Comparison of ENCODE assay signal across 8 cellular contexts in the genomic region with DNA sequence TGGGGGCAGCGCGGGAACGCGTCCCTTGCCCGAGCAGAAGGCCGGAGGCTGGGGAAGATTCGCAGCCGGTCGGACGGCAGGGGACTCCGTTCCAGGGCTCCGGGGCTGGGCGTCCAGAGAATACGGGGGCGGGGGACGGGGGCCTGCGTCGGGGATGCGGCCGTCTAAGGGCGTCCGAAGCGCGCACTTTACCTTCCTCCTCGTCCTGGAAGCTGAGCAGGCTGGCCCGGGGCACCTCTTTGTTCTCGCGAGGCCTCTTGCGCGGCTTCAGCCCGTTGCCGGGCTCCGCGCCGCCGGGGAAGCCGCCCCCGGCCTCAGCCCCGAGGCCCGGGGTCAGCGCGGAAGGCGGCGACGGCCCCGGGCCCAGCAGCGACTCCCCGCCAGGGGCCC. TPM values are rescaled to one million over a fixed set of nuclear protein-coding genes. Genes with fewer than 3 reads are reported as not detected.
DNase-seq lines count a peak whose midpoint lies in the region; ATAC-seq and TF ChIP-seq lines count a peak whose summit lies in the region.

No MANE protein-coding gene starts in this region.

- no peaks in the 10 kb centered on the region for H3K27me3 ChIP-seq in muscle layer of colon (ENCODE audit: control insufficient read depth in 1 of 2, insufficient read depth in 2 of 2, low read length in 2 of 2)
- H3K27me3 ChIP-seq in thyroid gland, result no peaks in the 10 kb centered on the region

- H3K36me3 Mint-ChIP-seq in HFFc6 (ENCODE audit: low read depth), result peaks cover 25% of the 10 kb centered on the region
- H3K36me3 Mint-ChIP-seq in activated CD8-positive, alpha-beta T cell treated with anti-CD3 and anti-CD28 coated beads for 36 hours (ENCODE audit: low read depth), result peaks cover 49% of the 10 kb centered on the region

- no peak for TF ChIP-seq POLR2A in NB4 (IDR thresholded peaks at IDR 0.05; ENCODE audit: extremely low read depth, insufficient read length)
- TF ChIP-seq POLR2A in thyroid gland (IDR thresholded peaks at IDR 0.05), result no peak

- H3K36me3 ChIP-seq in muscle layer of colon (ENCODE audit: insufficient read depth, low read length) (peaks cover 8% of the 10 kb centered on the region), thyroid gland (no peaks in the 10 kb centered on the region)

- H3K4me3 ChIP-seq in NB4 (ENCODE audit: low read depth, low read length), result peak overlapping the region; percentile 93
- H3K4me3 ChIP-seq in epithelial cell of esophagus (ENCODE audit: low read length), result peak overlapping the region; percentile 89
- H3K4me3 ChIP-seq in muscle layer of colon (ENCODE audit: low read depth in 1 of 2, low read length in 2 of 2), result peak overlapping the region; percentile 88 to 93
- peak overlapping the region; percentile 54 to 79 (median 67) for H3K4me3 ChIP-seq in thyroid gland (replicated peaks in 1 of 3)

- DNase-seq in activated T-cell treated with anti-CD3 and anti-CD28 coated beads for 1 hour (ENCODE audit: low read depth) (peak; percentile 15), HFFc6 (peak; percentile 36), NB4 (ENCODE audit: low read depth) (peak; percentile 76), epithelial cell of esophagus (ENCODE audit: low read depth) (peak; percentile 75), thyroid gland (peak; percentile 54 to 59)
- no peak for DNase-seq in activated T-cell treated with anti-CD3 and anti-CD28 coated beads, Interleukin-2, amount 50 U/mL, for 1 hour
- DNase-seq in activated CD8-positive, alpha-beta T cell treated with anti-CD3 and anti-CD28 coated beads for 36 hours, result peak; percentile 70

- H3K9ac ChIP-seq in muscle layer of colon (ENCODE audit: low read length), result peak overlapping the region; percentile 90

- intact Hi-C loops in activated CD8-positive, alpha-beta T cell treated with anti-CD3 and anti-CD28 coated beads for 36 hours (cut with micrococcal nuclease), result loop anchor here (5.0 kb wide), 1 partner anchor 44 kb away; a partner anchor contains a TSS
- intact Hi-C loops in thyroid gland (cut with DNase I), result no loop called here

- WGBS in thyroid gland, 2 donors, result 0% methylated on average over 14 of the region's 48 CpGs; no CpG with 5 or more reads in 1 of the 2 donors

- CTCF ChIA-PET in activated CD8-positive, alpha-beta T cell treated with anti-CD3 and anti-CD28 coated beads for 36 hours (lab: Charles Lee), result interaction anchor here (0.6 to 1.7 kb wide), 12 partner anchors 8 to 609 kb away, joined by 3 to 8 read pairs (median 4); a partner anchor contains a TSS

- peaks cover 49% of the 10 kb centered on the region for H3K4me1 Mint-ChIP-seq in HFFc6 (ENCODE audit: low read depth)
- H3K4me1 Mint-ChIP-seq in activated CD8-positive, alpha-beta T cell treated with anti-CD3 and anti-CD28 coated beads for 36 hours (ENCODE audit: low read depth), result peaks cover 50% of the 10 kb centered on the region

- peaks cover 1% of the 10 kb centered on the region; the same call in 1 of the 2 replicates for H3K27me3 Mint-ChIP-seq in HFFc6 (ENCODE audit: insufficient read depth)
- no peaks in the 10 kb centered on the region for H3K27me3 Mint-ChIP-seq in activated CD8-positive, alpha-beta T cell treated with anti-CD3 and anti-CD28 coated beads for 36 hours

- POLR2A ChIA-PET in activated CD8-positive, alpha-beta T cell treated with anti-CD3 and anti-CD28 coated beads for 36 hours (lab: Charles Lee), result interaction anchor here (0.6 to 3.6 kb wide), 15 partner anchors 9 to 631 kb away, joined by 3 to 51 read pairs (median 5); a partner anchor contains a TSS

- H3K27ac Mint-ChIP-seq in HFFc6, result peak overlapping the region; percentile 78
- peak overlapping the region; percentile 94 for H3K27ac Mint-ChIP-seq in activated CD8-positive, alpha-beta T cell treated with anti-CD3 and anti-CD28 coated beads for 36 hours

- peak; percentile 31 for ATAC-seq in activated CD8-positive, alpha-beta T cell treated with anti-CD3 and anti-CD28 coated beads for 36 hours

- no peaks in the 10 kb centered on the region for H3K9me3 ChIP-seq in muscle layer of colon (ENCODE audit: low read length)
- H3K9me3 ChIP-seq in thyroid gland, result no peaks in the 10 kb centered on the region

- no peaks in the 10 kb centered on the region for H3K9me3 Mint-ChIP-seq in HFFc6
- H3K9me3 Mint-ChIP-seq in activated CD8-positive, alpha-beta T cell treated with anti-CD3 and anti-CD28 coated beads for 36 hours, result no peaks in the 10 kb centered on the region

- peak overlapping the region; percentile 86 for H3K27ac ChIP-seq in muscle layer of colon (ENCODE audit: low read depth, low read length)
- peak overlapping the region; percentile 60 to 93 (median 87) for H3K27ac ChIP-seq in thyroid gland

- H3K4me1 ChIP-seq in muscle layer of colon (ENCODE audit: insufficient read depth, low read length), result peaks cover 25% of the 10 kb centered on the region
- peaks cover 18 to 25% of the 10 kb centered on the region in 2 donors for H3K4me1 ChIP-seq in thyroid gland

- TF ChIP-seq CTCF in HFFc6 (IDR thresholded peaks at IDR 0.05) (no peak), NB4 (IDR thresholded peaks at IDR 0.05; ENCODE audit: low read depth, low read length) (no peak), epithelial cell of esophagus (IDR thresholded peaks at IDR 0.05; ENCODE audit: insufficient read depth, low read depth, low read length, missing control alignments) (no peak), thyroid gland (IDR thresholded peaks at IDR 0.05) (no peak)
- TF ChIP-seq CTCF in activated CD8-positive, alpha-beta T cell treated with anti-CD3 and anti-CD28 coated beads for 36 hours (IDR thresholded peaks at IDR 0.05), result no peak

- H3K4me3 Mint-ChIP-seq in HFFc6, result peak overlapping the region; percentile 93
- H3K4me3 Mint-ChIP-seq in activated CD8-positive, alpha-beta T cell treated with anti-CD3 and anti-CD28 coated beads for 36 hours, result peak overlapping the region; percentile 97

RNA-seq across cellular contexts. Expression of a gene that starts 0.4 kb away (rescaled TPM):
- 10 to 100 TPM; 11.4 to 15.6 (median 13.9) TPM for total RNA-seq in HFFc6 (2021; fragmentation: NEBNext Ultra II Directional; extraction: Animal tissue kit (Norgen Biotek cat#: 25700))
- total RNA-seq in activated CD8-positive, alpha-beta T cell treated with anti-CD3 and anti-CD28 coated beads for 36 hours, result 10 to 100 TPM; 51.9 to 52.2 TPM
- total RNA-seq in thyroid gland, result 10 to 100 TPM; 53.1 to 95.1 (median 70.6) TPM

RNA-seq across cellular contexts. Expression of a gene that starts 43.3 kb away (rescaled TPM):
- total RNA-seq in HFFc6 (2021; fragmentation: NEBNext Ultra II Directional; extraction: Animal tissue kit (Norgen Biotek cat#: 25700)), result 10 to 100 TPM; 14.3 to 17.9 (median 15.6) TPM
- total RNA-seq in activated CD8-positive, alpha-beta T cell treated with anti-CD3 and anti-CD28 coated beads for 36 hours, result 10 to 100 TPM in 1 of 2 experiments, 1 to 10 TPM in 1; 8.7 to 10.9 TPM
- 10 to 100 TPM; 16.1 to 21.7 (median 17.7) TPM for total RNA-seq in thyroid gland
